Comparison of ENCODE assay signal across 1 cellular context in the genomic region with DNA sequence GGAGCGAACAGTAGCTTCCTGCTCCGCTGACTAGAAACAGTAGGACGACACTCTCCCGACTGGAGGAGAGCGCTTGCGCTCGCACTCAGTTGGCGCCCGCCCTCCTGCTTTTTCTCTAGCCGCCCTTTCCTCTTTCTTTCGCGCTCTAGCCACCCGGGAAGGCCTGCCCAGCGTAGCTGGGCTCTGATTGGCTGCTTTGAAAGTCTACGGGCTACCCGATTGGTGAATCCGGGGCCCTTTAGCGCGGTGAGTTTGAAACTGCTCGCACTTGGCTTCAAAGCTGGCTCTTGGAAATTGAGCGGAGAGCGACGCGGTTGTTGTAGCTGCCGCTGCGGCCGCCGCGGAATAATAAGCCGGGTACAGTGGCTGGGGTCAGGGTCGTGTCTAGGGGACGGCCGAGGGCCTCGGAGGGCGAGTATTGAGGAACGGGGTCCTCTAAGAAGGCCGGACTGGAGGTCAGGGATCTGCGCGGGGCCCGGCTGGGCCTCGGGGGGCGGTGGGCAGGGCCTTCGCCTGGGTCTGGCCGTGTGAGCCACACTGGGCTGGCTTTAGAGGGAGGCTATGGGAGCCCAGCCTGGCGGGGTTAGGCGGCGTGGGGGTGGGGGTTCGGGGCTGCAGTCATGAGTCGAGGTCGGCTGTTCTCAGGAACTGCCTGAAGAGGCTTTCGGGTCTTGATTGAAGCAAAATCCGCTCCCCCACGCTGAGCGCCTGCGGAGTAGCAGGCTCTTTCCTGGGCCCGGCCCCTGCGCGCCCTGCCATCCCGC.
A peak's percentile ranks its signal among the peaks of the same experiment; 100 is the strongest.
TF ChIP-seq lines count a peak whose summit lies in the region.

Gene CDK1, plus strand, starts transcription at position 265 of the 764 bp plus-strand sequence. CDS start 1,688 bp downstream, outside the sequence.

TF ChIP-seq in HepG2, 621 proteins besides CTCF, POLR2A, EP300 and RAD21 (continued from another document and continues in another):
- TF ChIP-seq BCLAF1 (IDR thresholded peaks at IDR 0.05) (no peak), NFIC (IDR thresholded peaks at IDR 0.05; ENCODE audit: low read length) (no peak), MIER2 (CRISPR knock-in tag; IDR thresholded peaks at IDR 0.05) (no peak), MLLT10 (CRISPR knock-in tag; IDR thresholded peaks at IDR 0.05) (no peak), ARNTL (CRISPR knock-in tag; IDR thresholded peaks at IDR 0.05) (no peak), HOXA5 (CRISPR knock-in tag; IDR thresholded peaks at IDR 0.05) (no peak), GZF1 (CRISPR knock-in tag; IDR thresholded peaks at IDR 0.05) (no peak), MAZ (IDR thresholded peaks at IDR 0.05; ENCODE audit: borderline replicate concordance, low read depth, low read length) (no peak), MAZ (CRISPR knock-in tag; IDR thresholded peaks at IDR 0.05; ENCODE audit: low read depth) (0 out of 2 replicates have a peak, but pooled peaks have one; percentile 30), ZNF572 (CRISPR knock-in tag; IDR thresholded peaks at IDR 0.05) (no peak), ZNF672 (CRISPR knock-in tag; IDR thresholded peaks at IDR 0.05) (no peak), SAP130 (CRISPR knock-in tag; IDR thresholded peaks at IDR 0.05; ENCODE audit: low read depth) (peak; percentile 99), REL (CRISPR knock-in tag; conservative IDR thresholded peaks at IDR 0.05) (peak; percentile 85), ZNF879 (CRISPR knock-in tag; IDR thresholded peaks at IDR 0.05) (no peak), XBP1 (CRISPR knock-in tag; IDR thresholded peaks at IDR 0.05) (no peak), ZBTB2 (CRISPR knock-in tag; IDR thresholded peaks at IDR 0.05; ENCODE audit: low read depth) (peak; percentile 79), RAD51 (IDR thresholded peaks at IDR 0.05; ENCODE audit: borderline replicate concordance) (no peak), ZNF34 (CRISPR knock-in tag; IDR thresholded peaks at IDR 0.05; ENCODE audit: borderline replicate concordance) (no peak), ZNF589 (CRISPR knock-in tag; conservative IDR thresholded peaks at IDR 0.05) (no peak), ZBTB3 (CRISPR knock-in tag; IDR thresholded peaks at IDR 0.05; ENCODE audit: borderline replicate concordance, low read depth) (0 out of 2 replicates have a peak, but pooled peaks have one; percentile 35), ZKSCAN8 (CRISPR knock-in tag; IDR thresholded peaks at IDR 0.05; ENCODE audit: borderline replicate concordance) (no peak)
- TF ChIP-seq, protein P1, sequence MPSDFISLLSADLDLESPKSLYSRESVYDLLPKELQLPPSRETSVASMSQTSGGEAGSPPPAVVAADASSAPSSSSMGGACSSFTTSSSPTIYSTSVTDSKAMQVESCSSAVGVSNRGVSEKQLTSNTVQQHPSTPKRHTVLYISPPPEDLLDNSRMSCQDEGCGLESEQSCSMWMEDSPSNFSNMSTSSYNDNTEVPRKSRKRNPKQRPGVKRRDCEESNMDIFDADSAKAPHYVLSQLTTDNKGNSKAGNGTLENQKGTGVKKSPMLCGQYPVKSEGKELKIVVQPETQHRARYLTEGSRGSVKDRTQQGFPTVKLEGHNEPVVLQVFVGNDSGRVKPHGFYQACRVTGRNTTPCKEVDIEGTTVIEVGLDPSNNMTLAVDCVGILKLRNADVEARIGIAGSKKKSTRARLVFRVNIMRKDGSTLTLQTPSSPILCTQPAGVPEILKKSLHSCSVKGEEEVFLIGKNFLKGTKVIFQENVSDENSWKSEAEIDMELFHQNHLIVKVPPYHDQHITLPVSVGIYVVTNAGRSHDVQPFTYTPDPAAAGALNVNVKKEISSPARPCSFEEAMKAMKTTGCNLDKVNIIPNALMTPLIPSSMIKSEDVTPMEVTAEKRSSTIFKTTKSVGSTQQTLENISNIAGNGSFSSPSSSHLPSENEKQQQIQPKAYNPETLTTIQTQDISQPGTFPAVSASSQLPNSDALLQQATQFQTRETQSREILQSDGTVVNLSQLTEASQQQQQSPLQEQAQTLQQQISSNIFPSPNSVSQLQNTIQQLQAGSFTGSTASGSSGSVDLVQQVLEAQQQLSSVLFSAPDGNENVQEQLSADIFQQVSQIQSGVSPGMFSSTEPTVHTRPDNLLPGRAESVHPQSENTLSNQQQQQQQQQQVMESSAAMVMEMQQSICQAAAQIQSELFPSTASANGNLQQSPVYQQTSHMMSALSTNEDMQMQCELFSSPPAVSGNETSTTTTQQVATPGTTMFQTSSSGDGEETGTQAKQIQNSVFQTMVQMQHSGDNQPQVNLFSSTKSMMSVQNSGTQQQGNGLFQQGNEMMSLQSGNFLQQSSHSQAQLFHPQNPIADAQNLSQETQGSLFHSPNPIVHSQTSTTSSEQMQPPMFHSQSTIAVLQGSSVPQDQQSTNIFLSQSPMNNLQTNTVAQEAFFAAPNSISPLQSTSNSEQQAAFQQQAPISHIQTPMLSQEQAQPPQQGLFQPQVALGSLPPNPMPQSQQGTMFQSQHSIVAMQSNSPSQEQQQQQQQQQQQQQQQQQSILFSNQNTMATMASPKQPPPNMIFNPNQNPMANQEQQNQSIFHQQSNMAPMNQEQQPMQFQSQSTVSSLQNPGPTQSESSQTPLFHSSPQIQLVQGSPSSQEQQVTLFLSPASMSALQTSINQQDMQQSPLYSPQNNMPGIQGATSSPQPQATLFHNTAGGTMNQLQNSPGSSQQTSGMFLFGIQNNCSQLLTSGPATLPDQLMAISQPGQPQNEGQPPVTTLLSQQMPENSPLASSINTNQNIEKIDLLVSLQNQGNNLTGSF (CRISPR knock-in tag; IDR thresholded peaks at IDR 0.05): no peak
- TF ChIP-seq, protein P2, sequence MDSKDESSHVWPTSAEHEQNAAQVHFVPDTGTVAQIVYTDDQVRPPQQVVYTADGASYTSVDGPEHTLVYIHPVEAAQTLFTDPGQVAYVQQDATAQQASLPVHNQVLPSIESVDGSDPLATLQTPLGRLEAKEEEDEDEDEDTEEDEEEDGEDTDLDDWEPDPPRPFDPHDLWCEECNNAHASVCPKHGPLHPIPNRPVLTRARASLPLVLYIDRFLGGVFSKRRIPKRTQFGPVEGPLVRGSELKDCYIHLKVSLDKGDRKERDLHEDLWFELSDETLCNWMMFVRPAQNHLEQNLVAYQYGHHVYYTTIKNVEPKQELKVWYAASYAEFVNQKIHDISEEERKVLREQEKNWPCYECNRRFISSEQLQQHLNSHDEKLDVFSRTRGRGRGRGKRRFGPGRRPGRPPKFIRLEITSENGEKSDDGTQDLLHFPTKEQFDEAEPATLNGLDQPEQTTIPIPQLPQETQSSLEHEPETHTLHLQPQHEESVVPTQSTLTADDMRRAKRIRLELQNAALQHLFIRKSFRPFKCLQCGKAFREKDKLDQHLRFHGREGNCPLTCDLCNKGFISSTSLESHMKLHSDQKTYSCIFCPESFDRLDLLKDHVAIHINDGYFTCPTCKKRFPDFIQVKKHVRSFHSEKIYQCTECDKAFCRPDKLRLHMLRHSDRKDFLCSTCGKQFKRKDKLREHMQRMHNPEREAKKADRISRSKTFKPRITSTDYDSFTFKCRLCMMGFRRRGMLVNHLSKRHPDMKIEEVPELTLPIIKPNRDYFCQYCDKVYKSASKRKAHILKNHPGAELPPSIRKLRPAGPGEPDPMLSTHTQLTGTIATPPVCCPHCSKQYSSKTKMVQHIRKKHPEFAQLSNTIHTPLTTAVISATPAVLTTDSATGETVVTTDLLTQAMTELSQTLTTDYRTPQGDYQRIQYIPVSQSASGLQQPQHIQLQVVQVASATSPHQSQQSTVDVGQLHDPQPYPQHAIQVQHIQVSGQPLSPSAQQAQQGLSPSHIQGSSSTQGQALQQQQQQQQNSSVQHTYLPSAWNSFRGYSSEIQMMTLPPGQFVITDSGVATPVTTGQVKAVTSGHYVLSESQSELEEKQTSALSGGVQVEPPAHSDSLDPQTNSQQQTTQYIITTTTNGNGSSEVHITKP (CRISPR knock-in tag; IDR thresholded peaks at IDR 0.05; ENCODE audit: low read depth): no peak
- TF ChIP-seq, protein P3, sequence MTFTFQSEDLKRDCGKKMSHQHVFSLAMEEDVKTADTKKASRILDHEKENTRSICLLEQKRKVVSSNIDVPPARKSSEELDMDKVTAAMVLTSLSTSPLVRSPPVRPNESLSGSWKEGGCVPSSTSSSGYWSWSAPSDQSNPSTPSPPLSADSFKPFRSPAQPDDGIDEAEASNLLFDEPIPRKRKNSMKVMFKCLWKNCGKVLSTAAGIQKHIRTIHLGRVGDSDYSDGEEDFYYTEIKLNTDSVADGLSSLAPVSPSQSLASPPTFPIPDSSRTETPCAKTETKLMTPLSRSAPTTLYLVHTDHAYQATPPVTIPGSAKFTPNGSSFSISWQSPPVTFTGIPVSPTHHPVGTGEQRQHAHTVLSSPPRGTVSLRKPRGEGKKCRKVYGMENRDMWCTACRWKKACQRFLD (CRISPR knock-in tag; IDR thresholded peaks at IDR 0.05; ENCODE audit: borderline replicate concordance): no peak
- TF ChIP-seq, protein P4, sequence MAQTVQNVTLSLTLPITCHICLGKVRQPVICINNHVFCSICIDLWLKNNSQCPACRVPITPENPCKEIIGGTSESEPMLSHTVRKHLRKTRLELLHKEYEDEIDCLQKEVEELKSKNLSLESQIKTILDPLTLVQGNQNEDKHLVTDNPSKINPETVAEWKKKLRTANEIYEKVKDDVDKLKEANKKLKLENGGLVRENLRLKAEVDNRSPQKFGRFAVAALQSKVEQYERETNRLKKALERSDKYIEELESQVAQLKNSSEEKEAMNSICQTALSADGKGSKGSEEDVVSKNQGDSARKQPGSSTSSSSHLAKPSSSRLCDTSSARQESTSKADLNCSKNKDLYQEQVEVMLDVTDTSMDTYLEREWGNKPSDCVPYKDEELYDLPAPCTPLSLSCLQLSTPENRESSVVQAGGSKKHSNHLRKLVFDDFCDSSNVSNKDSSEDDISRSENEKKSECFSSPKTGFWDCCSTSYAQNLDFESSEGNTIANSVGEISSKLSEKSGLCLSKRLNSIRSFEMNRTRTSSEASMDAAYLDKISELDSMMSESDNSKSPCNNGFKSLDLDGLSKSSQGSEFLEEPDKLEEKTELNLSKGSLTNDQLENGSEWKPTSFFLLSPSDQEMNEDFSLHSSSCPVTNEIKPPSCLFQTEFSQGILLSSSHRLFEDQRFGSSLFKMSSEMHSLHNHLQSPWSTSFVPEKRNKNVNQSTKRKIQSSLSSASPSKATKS (CRISPR knock-in tag; IDR thresholded peaks at IDR 0.05): no peak
- TF ChIP-seq, protein P5, sequence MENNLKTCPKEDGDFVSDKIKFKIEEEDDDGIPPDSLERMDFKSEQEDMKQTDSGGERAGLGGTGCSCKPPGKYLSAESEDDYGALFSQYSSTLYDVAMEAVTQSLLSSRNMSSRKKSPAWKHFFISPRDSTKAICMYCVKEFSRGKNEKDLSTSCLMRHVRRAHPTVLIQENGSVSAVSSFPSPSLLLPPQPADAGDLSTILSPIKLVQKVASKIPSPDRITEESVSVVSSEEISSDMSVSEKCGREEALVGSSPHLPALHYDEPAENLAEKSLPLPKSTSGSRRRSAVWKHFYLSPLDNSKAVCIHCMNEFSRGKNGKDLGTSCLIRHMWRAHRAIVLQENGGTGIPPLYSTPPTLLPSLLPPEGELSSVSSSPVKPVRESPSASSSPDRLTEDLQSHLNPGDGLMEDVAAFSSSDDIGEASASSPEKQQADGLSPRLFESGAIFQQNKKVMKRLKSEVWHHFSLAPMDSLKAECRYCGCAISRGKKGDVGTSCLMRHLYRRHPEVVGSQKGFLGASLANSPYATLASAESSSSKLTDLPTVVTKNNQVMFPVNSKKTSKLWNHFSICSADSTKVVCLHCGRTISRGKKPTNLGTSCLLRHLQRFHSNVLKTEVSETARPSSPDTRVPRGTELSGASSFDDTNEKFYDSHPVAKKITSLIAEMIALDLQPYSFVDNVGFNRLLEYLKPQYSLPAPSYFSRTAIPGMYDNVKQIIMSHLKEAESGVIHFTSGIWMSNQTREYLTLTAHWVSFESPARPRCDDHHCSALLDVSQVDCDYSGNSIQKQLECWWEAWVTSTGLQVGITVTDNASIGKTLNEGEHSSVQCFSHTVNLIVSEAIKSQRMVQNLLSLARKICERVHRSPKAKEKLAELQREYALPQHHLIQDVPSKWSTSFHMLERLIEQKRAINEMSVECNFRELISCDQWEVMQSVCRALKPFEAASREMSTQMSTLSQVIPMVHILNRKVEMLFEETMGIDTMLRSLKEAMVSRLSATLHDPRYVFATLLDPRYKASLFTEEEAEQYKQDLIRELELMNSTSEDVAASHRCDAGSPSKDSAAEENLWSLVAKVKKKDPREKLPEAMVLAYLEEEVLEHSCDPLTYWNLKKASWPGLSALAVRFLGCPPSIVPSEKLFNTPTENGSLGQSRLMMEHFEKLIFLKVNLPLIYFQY (CRISPR knock-in tag; IDR thresholded peaks at IDR 0.05; ENCODE audit: borderline replicate concordance): no peak
- TF ChIP-seq, protein P6, sequence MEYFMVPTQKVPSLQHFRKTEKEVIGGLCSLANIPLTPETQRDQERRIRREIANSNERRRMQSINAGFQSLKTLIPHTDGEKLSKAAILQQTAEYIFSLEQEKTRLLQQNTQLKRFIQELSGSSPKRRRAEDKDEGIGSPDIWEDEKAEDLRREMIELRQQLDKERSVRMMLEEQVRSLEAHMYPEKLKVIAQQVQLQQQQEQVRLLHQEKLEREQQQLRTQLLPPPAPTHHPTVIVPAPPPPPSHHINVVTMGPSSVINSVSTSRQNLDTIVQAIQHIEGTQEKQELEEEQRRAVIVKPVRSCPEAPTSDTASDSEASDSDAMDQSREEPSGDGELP (IDR thresholded peaks at IDR 0.05; ENCODE audit: borderline replicate concordance, low read depth): no peak
